ENCODE assay signal across 8 cellular contexts in the genomic region with DNA sequence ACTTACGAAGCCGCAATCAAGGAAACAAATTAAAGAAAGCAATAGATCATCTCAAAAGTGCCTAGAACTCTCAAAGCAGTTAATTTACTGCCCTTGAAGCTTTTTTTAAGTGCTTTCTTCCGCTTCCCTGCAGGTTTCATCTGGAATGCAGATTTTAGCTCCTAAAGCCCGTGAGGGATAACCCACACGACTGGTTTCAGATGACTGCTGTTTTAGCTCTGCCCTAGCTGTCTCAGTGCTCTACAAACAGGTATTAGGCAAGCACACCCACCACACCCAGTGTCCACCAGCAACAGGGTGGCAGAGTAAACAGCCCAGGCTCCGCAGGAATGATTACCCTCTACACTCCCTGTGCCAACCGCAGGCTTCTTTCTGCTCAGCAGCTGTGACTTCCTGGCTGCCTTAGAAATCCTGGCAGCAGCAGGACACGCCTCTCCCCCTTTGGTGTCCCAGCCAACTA.
DNase-seq lines count a peak whose midpoint lies in the region; ATAC-seq and TF ChIP-seq lines count a peak whose summit lies in the region.

No MANE protein-coding gene starts in this region.

- intact Hi-C loops in lower lobe of right lung (cut with DNase I) = no loop called here
- intact Hi-C loops in activated naive CD4-positive, alpha-beta T cell treated with anti-CD3 and anti-CD28 coated beads for 36 hours (cut with micrococcal nuclease) = loop anchor here (5.0 to 10.0 kb wide), 2 partner anchors 41 to 404 kb away; no protein-coding TSS in a partner anchor

- H3K9me3 Mint-ChIP-seq in activated naive CD4-positive, alpha-beta T cell treated with anti-CD3 and anti-CD28 coated beads for 36 hours = no peaks in the 10 kb centered on the region

- no peaks in the 10 kb centered on the region for H3K36me3 ChIP-seq in lower lobe of right lung

- CTCF ChIA-PET in activated naive CD4-positive, alpha-beta T cell treated with anti-CD3 and anti-CD28 coated beads for 36 hours (lab: Charles Lee) = no interaction called here

- H3K4me1 Mint-ChIP-seq in activated naive CD4-positive, alpha-beta T cell treated with anti-CD3 and anti-CD28 coated beads for 36 hours (ENCODE audit: low read depth) = peaks cover 9% of the 10 kb centered on the region

- DNase-seq in AG08396 (ENCODE audit: low spot score) (peak; percentile 32), LNCaP clone FGC (ENCODE audit: low read depth) (peak; percentile 74), amniotic epithelial cell (ENCODE audit: low read depth) (peak; percentile 10), lower lobe of right lung (peak; percentile 89), GM13977 (ENCODE audit: low spot score) (no peak), NCI-H146 treated with DMSO at 0.1 percent for 48 hours (lab: John Stamatoyannopoulos, UW; ENCODE audit: unreplicated experiment) (no peak)
- no peak for DNase-seq in activated naive CD4-positive, alpha-beta T cell treated with anti-CD3 and anti-CD28 coated beads for 36 hours

- in situ Hi-C loops in GM13977 (cut with MboI; ENCODE audit: low pct_unique_long_range_greater_than_20kb, low sequenced_read_pairs, unreplicated experiment) = no loop called here

- peaks cover 29% of the 10 kb centered on the region for H3K4me1 ChIP-seq in lower lobe of right lung

- H3K4me3 ChIP-seq in LNCaP clone FGC (ENCODE audit: low read depth, low read length) = no peak overlapping the region
- peak overlapping the region; percentile 45 for H3K4me3 ChIP-seq in lower lobe of right lung

- H3K27me3 Mint-ChIP-seq in activated naive CD4-positive, alpha-beta T cell treated with anti-CD3 and anti-CD28 coated beads for 36 hours (ENCODE audit: low read depth) = peaks cover 5% of the 10 kb centered on the region

- H3K27me3 ChIP-seq in lower lobe of right lung (ENCODE audit: low read depth) = no peaks in the 10 kb centered on the region

- H3K36me3 Mint-ChIP-seq in activated naive CD4-positive, alpha-beta T cell treated with anti-CD3 and anti-CD28 coated beads for 36 hours (ENCODE audit: low read depth) = no peaks in the 10 kb centered on the region

- TF ChIP-seq CTCF in LNCaP clone FGC (IDR thresholded peaks at IDR 0.05; ENCODE audit: control insufficient read depth, extremely low read depth, insufficient read depth) = no peak
- no peak for TF ChIP-seq CTCF in lower lobe of right lung (IDR thresholded peaks at IDR 0.05)
- TF ChIP-seq CTCF in GM13977 (IDR thresholded peaks at IDR 0.05; ENCODE audit: extremely low read depth, insufficient read depth, missing control alignments) = no peak

- H3K4me3 Mint-ChIP-seq in activated naive CD4-positive, alpha-beta T cell treated with anti-CD3 and anti-CD28 coated beads for 36 hours = no peak overlapping the region

- H3K9me3 ChIP-seq in lower lobe of right lung = no peaks in the 10 kb centered on the region

- no peak overlapping the region for H3K27ac Mint-ChIP-seq in activated naive CD4-positive, alpha-beta T cell treated with anti-CD3 and anti-CD28 coated beads for 36 hours

- ATAC-seq in lower lobe of right lung (peak; percentile 96 to 98), GM21529 (IDR thresholded peaks at IDR 0.05; ENCODE audit: unreplicated experiment) (no peak)

- H3K27ac ChIP-seq in lower lobe of right lung = peak overlapping the region; percentile 85

Comparison
In these comparisons a context has a peak if more than half of its experiments do, and no peak if none do; other contexts are left out.
1. DNase-seq: peak in AG08396 (single experiment), LNCaP clone FGC (single experiment), amniotic epithelial cell (single experiment) and lower lobe of right lung (single experiment); none in GM13977 (single experiment), NCI-H146 treated with DMSO at 0.1 percent for 48 hours (single experiment) and activated naive CD4-positive, alpha-beta T cell treated with anti-CD3 and anti-CD28 coated beads for 36 hours (single experiment).